In the genomic region with DNA sequence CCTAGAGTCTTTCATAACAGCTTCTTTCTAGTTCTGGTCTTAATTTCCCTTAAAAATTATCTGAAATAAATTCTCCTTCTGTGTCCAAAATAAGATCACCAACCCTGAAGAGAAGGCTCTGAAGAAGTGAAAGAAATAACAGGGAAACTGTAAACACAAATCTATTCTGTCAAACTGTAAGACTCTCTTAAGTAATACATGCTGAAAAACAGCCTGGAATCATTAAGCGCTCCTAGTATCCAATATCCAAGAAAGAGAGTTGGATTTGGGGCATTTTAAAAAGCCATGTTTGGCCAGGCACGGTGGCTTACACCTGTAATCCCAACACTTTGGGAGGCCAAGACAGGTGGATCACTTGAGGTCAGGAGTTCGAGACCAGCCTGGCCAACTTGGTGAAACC, we compare ENCODE assay signal across 15 cellular contexts.
"Had no signal": no experiment of that assay in that cellular context is flagged by ENCODE, and none has a peak within 500 bp of the region (broad histone marks: within the 10 kb centered on the region; RNA-seq: fewer than 3 reads in every experiment).

No MANE protein-coding gene starts in this region.

- H3K9me3 ChIP-seq: psoas muscle, right lobe of liver, testis, tibial nerve had no signal

- H3K9me3 Mint-ChIP-seq: central memory CD8-positive, alpha-beta T cell; immature natural killer cell; naive thymus-derived CD4-positive, alpha-beta T cell; nephron progenitor cell had no signal

- H3K4me3 Mint-ChIP-seq: central memory CD8-positive, alpha-beta T cell; immature natural killer cell; naive thymus-derived CD4-positive, alpha-beta T cell; nephron progenitor cell had no signal

- ATAC-seq: naive thymus-derived CD4-positive, alpha-beta T cell; psoas muscle; right lobe of liver had no signal

- H3K27ac Mint-ChIP-seq: nephron progenitor cell had no signal

- DNase-seq: cortex of kidney; dorsolateral prefrontal cortex; effector CD8-positive, alpha-beta T cell; immature natural killer cell; left cardiac atrium; naive thymus-derived CD4-positive, alpha-beta T cell; nephron progenitor cell; psoas muscle; retina; right lobe of liver; stimulated activated CD4-positive, alpha-beta T cell treated with anti-CD3 and anti-CD28 coated beads, Interleukin-2, amount 100 ng/mL, for 24 hours; stimulated activated naive CD4-positive, alpha-beta T cell treated with Interleukin-2 at 50 U/mL for 16 hours; testis had no signal

- H3K27me3 Mint-ChIP-seq: central memory CD8-positive, alpha-beta T cell; naive thymus-derived CD4-positive, alpha-beta T cell had no signal

- H3K4me3 ChIP-seq: dorsolateral prefrontal cortex, psoas muscle, right lobe of liver, testis, tibial nerve had no signal

- H3K27me3 ChIP-seq: dorsolateral prefrontal cortex, right lobe of liver, testis, tibial nerve had no signal

- H3K4me1 Mint-ChIP-seq: central memory CD8-positive, alpha-beta T cell had no signal

- H3K4me1 ChIP-seq: testis had no signal

- H3K27ac ChIP-seq: dorsolateral prefrontal cortex, psoas muscle, right lobe of liver, testis had no signal
